Comparison of ENCODE assay signal across 8 cellular contexts in the genomic region with DNA sequence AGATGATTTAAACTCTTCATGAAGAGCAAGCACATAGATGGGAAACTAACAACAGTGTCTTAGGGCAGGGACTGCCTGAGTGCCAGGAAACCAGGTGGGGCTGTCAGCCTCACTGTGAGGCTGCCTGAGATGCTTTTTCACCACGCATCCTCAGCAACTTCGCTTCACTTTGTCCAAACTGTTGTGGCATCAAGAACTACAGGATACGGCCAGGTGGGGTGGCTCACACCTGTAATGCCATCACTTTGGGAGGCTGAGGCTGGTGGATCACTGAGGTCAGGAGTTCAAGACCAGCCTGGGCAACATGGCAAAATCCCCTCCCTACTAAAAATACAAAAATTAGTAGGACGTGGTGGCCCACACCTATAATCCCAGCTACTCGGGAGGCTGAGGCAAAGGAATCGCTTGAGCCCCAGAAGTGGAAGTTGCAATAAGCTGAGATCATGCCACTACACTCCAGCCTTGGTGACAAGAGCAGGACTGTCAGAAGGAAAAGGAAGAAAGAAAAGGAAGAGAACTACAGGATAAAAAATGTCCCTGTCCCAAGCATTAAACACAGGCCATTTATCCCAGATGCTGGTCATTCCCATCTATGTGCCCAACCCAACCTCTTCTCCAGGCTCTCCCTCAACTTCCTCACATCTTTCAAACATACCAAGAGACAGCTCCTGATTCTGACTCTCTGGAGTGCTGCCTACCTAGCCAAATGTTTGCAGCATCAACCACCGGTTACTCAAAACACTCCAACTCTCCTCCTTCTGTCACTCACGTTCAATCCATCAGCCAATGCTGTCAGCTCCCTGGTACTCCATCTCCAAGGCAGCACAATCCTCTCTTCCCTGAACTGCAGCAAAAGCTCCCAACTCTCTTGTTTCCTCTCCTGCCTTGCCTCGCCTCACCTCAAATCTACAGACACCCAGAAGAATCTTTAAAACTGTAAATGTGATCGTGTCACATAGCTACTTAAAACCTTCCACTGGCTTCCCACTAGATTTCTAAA. TPM values are rescaled to one million over a fixed set of nuclear protein-coding genes. Genes with fewer than 3 reads are reported as not detected.
A peak's percentile ranks its signal among the peaks of the same experiment; 100 is the strongest.
DNase-seq lines count a peak whose midpoint lies in the region; ATAC-seq and TF ChIP-seq lines count a peak whose summit lies in the region.

No MANE protein-coding gene starts in this region.

- H3K27ac ChIP-seq in transverse colon = peak overlapping the region; percentile 92 to 99 (median 96)

- H3K9me3 Mint-ChIP-seq in activated naive CD4-positive, alpha-beta T cell treated with anti-CD3 and anti-CD28 coated beads, Interleukin-2, amount 50 U/mL, for 24 hours = no peaks in the 10 kb centered on the region

- H3K9me3 ChIP-seq in transverse colon = no peaks in the 10 kb centered on the region

- H3K27ac Mint-ChIP-seq in activated naive CD4-positive, alpha-beta T cell treated with anti-CD3 and anti-CD28 coated beads, Interleukin-2, amount 50 U/mL, for 24 hours = peak overlapping the region; percentile 88

- H3K4me1 Mint-ChIP-seq in activated naive CD4-positive, alpha-beta T cell treated with anti-CD3 and anti-CD28 coated beads, Interleukin-2, amount 50 U/mL, for 24 hours = peaks cover 29% of the 10 kb centered on the region

- TF ChIP-seq EP300 in transverse colon (IDR thresholded peaks at IDR 0.05; ENCODE audit: low read depth) = no peak

- H3K4me3 Mint-ChIP-seq in activated naive CD4-positive, alpha-beta T cell treated with anti-CD3 and anti-CD28 coated beads, Interleukin-2, amount 50 U/mL, for 24 hours = peak overlapping the region; percentile 98

- in situ Hi-C loops in transverse colon (cut with MboI; ENCODE audit: low pct_ligation_motif_present in 1 of 4, low pct_unique_long_range_greater_than_20kb in 1 of 4, low sequenced_read_pairs in 3 of 4) = no loop called here

- H3K27me3 Mint-ChIP-seq in activated naive CD4-positive, alpha-beta T cell treated with anti-CD3 and anti-CD28 coated beads, Interleukin-2, amount 50 U/mL, for 24 hours = no peaks in the 10 kb centered on the region

- H3K36me3 Mint-ChIP-seq in activated naive CD4-positive, alpha-beta T cell treated with anti-CD3 and anti-CD28 coated beads, Interleukin-2, amount 50 U/mL, for 24 hours = peaks cover 15% of the 10 kb centered on the region

- peak overlapping the region; percentile 84 for H3K4me3 ChIP-seq in kidney epithelial cell (ENCODE audit: low read depth, low read length)
- peak overlapping the region in 3 of 4 donors; percentile 87 to 100 (median 92) for H3K4me3 ChIP-seq in transverse colon

- H3K27me3 ChIP-seq in kidney epithelial cell (ENCODE audit: control insufficient read depth, insufficient read depth, low read length) (no peaks in the 10 kb centered on the region), transverse colon (no peaks in the 10 kb centered on the region)

- 43 to 44% methylated on average over 10 of the region's 10 CpGs for WGBS in transverse colon (ENCODE audit: low coverage in 1 of 2), 2 donors

- H3K4me1 ChIP-seq in transverse colon = peaks cover 11 to 28% (median 19%) of the 10 kb centered on the region in 4 donors

- DNase-seq in activated effector memory CD4-positive, alpha-beta T cell treated with anti-CD3 and anti-CD28 coated beads, Interleukin-2, amount 50 U/mL, for 16 hours = peak; percentile 62
- DNase-seq in activated effector memory CD4-positive, alpha-beta T cell treated with Interleukin-2 at 50 U/mL for 16 hours = no peak
- DNase-seq in kidney epithelial cell (ENCODE audit: low read depth) = no peak
- no peak for DNase-seq in transverse colon
- no peak for DNase-seq in SK-N-DZ (ENCODE audit: low spot score)
- no peak for DNase-seq in CD1c-positive myeloid dendritic cell (ENCODE audit: extremely low spot score)

- no peak for TF ChIP-seq CTCF in kidney epithelial cell (IDR thresholded peaks at IDR 0.05; ENCODE audit: insufficient read depth, low read length, poor library complexity, severe bottlenecking)
- no peak for TF ChIP-seq CTCF in transverse colon (IDR thresholded peaks at IDR 0.05)

- H3K36me3 ChIP-seq in kidney epithelial cell (ENCODE audit: control insufficient read depth, insufficient read depth, low read length) = no peaks in the 10 kb centered on the region
- peaks cover 0 to 31% (median 12%) of the 10 kb centered on the region in 4 donors for H3K36me3 ChIP-seq in transverse colon

- no peak for ATAC-seq in GM18519 (IDR thresholded peaks at IDR 0.05; ENCODE audit: low FRiP score, unreplicated experiment)

- intact Hi-C loops in transverse colon (cut with DNase I; ENCODE audit: low total_unique reads) = no loop called here

- TF ChIP-seq POLR2A in transverse colon (IDR thresholded peaks at IDR 0.05) = no peak

RNA-seq across cellular contexts. Expression of a gene that starts 1.6 kb away (rescaled TPM):
- 74.1 and 80.7 TPM in 2 replicates for total RNA-seq in kidney epithelial cell
- total RNA-seq in transverse colon = 10 to 100 TPM; 37.0 to 74.5 (median 55.8) TPM
- 178 and 196 TPM in 2 replicates for polyA plus RNA-seq in SK-N-DZ (2014; cell fraction: cytosol; rRNA removed)
- polyA plus RNA-seq in SK-N-DZ (2014; cell fraction: nucleus; rRNA removed) = 93.9 and 164 TPM in 2 replicates

RNA-seq across cellular contexts. Expression of a gene that starts 24.5 kb away (rescaled TPM):
- total RNA-seq in kidney epithelial cell = 2.0 TPM in 1 of 2 replicates, not detected in the other
- under 1 TPM in 3 of 4 donors, not detected in 1; 0.14 to 0.75 (median 0.48) TPM for total RNA-seq in transverse colon
- polyA plus RNA-seq in SK-N-DZ (2014; cell fraction: cytosol; rRNA removed) = 0.47 and 0.79 TPM in 2 replicates
- 2.1 and 3.9 TPM in 2 replicates for polyA plus RNA-seq in SK-N-DZ (2014; cell fraction: nucleus; rRNA removed)

RNA-seq across cellular contexts. Expression of a gene that starts 44.0 kb away (rescaled TPM):
- total RNA-seq in kidney epithelial cell (60.9 and 90.6 TPM in 2 replicates), transverse colon (10 to 100 TPM; 54.6 to 96.5 (median 81.4) TPM)
- polyA plus RNA-seq in SK-N-DZ (2014; cell fraction: cytosol; rRNA removed) = 97.9 and 111 TPM in 2 replicates
- polyA plus RNA-seq in SK-N-DZ (2014; cell fraction: nucleus; rRNA removed) = 787 and 878 TPM in 2 replicates
